Comparison of ENCODE assay signal across 1 cellular context in the genomic region with DNA sequence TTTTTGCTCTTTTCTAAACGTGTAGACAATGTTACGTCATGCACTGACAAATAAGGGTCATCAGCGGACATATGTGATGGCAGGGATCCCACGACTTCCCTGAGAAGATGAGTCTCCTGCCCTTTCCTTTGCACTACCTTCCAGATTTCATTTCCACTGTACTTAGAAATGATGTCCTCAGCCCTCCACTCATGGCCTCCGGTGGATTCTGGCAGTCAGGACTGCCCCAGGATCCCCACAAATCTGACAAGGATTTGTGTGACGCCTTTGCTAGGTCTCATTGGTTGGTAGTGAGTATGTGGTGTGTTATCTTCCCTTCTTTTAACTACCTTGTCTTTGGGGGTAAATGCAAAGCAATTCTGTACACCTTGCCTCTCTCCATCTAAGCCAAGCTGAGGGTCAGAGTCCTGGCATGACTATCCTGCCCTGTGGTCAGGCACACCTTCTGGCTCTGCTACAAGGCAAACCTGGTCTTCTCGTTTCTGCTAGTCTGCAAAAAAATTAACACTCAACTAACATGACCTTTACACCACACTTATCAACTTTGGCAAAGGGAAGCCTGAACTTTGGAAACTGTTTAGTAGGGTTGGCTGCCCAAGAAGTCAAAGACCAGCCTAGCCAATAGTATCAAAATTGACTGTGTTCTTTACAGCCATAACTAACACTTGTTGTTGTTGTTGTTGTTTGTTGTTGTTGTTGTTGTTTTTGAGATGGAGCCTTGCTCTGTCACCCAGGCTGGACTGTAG.
TF ChIP-seq lines count a peak whose summit lies in the region.

No MANE protein-coding gene starts in this region.

TF ChIP-seq in HepG2, 621 proteins besides CTCF, POLR2A, EP300 and RAD21 (continued from another document and continues in another):
- TF ChIP-seq, protein P1, sequence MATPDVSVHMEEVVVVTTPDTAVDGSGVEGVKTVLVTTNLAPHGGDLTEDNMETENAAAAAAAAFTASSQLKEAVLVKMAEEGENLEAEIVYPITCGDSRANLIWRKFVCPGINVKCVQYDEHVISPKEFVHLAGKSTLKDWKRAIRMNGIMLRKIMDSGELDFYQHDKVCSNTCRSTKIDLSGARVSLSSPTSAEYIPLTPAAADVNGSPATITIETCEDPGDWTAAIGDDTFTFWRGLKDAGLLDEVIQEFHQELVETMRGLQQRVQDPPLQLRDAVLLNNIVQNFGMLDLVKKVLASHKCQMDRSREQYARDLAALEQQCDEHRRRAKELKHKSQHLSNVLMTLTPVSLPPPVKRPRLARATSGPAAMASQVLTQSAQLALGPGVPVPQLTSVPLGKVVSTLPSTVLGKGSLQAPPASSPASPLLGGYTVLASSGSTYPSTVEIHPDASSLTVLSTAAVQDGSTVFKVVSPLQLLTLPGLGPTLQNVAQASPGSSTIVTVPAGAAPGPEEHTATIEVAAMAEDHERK (CRISPR knock-in tag; IDR thresholded peaks at IDR 0.05; ENCODE audit: low read depth) = no peak
- TF ChIP-seq NRL (CRISPR knock-in tag; IDR thresholded peaks at IDR 0.05; ENCODE audit: borderline replicate concordance) = no peak
- no peak for TF ChIP-seq KLF9 (CRISPR knock-in tag; IDR thresholded peaks at IDR 0.05; ENCODE audit: low read depth)
- no peak for TF ChIP-seq ZFP90 (CRISPR knock-in tag; IDR thresholded peaks at IDR 0.05; ENCODE audit: borderline replicate concordance)
- no peak for TF ChIP-seq ZNF256 (CRISPR knock-in tag; conservative IDR thresholded peaks at IDR 0.05)
- TF ChIP-seq NFIB (CRISPR knock-in tag; IDR thresholded peaks at IDR 0.05; ENCODE audit: borderline replicate concordance) = no peak
- TF ChIP-seq, protein P2, sequence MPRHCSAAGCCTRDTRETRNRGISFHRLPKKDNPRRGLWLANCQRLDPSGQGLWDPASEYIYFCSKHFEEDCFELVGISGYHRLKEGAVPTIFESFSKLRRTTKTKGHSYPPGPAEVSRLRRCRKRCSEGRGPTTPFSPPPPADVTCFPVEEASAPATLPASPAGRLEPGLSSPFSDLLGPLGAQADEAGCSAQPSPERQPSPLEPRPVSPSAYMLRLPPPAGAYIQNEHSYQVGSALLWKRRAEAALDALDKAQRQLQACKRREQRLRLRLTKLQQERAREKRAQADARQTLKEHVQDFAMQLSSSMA (CRISPR knock-in tag; IDR thresholded peaks at IDR 0.05) = no peak
- TF ChIP-seq ONECUT2 (CRISPR knock-in tag; IDR thresholded peaks at IDR 0.05) = no peak
- TF ChIP-seq, protein P3, sequence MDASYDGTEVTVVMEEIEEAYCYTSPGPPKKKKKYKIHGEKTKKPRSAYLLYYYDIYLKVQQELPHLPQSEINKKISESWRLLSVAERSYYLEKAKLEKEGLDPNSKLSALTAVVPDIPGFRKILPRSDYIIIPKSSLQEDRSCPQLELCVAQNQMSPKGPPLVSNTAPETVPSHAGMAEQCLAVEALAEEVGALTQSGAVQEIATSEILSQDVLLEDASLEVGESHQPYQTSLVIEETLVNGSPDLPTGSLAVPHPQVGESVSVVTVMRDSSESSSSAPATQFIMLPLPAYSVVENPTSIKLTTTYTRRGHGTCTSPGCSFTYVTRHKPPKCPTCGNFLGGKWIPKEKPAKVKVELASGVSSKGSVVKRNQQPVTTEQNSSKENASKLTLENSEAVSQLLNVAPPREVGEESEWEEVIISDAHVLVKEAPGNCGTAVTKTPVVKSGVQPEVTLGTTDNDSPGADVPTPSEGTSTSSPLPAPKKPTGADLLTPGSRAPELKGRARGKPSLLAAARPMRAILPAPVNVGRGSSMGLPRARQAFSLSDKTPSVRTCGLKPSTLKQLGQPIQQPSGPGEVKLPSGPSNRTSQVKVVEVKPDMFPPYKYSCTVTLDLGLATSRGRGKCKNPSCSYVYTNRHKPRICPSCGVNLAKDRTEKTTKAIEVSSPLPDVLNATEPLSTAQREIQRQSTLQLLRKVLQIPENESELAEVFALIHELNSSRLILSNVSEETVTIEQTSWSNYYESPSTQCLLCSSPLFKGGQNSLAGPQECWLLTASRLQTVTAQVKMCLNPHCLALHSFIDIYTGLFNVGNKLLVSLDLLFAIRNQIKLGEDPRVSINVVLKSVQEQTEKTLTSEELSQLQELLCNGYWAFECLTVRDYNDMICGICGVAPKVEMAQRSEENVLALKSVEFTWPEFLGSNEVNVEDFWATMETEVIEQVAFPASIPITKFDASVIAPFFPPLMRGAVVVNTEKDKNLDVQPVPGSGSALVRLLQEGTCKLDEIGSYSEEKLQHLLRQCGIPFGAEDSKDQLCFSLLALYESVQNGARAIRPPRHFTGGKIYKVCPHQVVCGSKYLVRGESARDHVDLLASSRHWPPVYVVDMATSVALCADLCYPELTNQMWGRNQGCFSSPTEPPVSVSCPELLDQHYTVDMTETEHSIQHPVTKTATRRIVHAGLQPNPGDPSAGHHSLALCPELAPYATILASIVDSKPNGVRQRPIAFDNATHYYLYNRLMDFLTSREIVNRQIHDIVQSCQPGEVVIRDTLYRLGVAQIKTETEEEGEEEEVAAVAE (CRISPR knock-in tag; IDR thresholded peaks at IDR 0.05; ENCODE audit: borderline replicate concordance) = no peak
- TF ChIP-seq TBL1XR1 (IDR thresholded peaks at IDR 0.05; ENCODE audit: borderline replicate concordance, low read length, partially characterized antibody) = no peak
- TF ChIP-seq JARID2 (CRISPR knock-in tag; IDR thresholded peaks at IDR 0.05; ENCODE audit: insufficient replicate concordance) = no peak
- no peak for TF ChIP-seq HDAC1 (CRISPR knock-in tag; IDR thresholded peaks at IDR 0.05)
- TF ChIP-seq TOPORS (CRISPR knock-in tag; IDR thresholded peaks at IDR 0.05) = no peak
- no peak for TF ChIP-seq ZNF749 (CRISPR knock-in tag; IDR thresholded peaks at IDR 0.05; ENCODE audit: borderline replicate concordance)
- no peak for TF ChIP-seq ZNF383 (CRISPR knock-in tag; IDR thresholded peaks at IDR 0.05; ENCODE audit: borderline replicate concordance)
- no peak for TF ChIP-seq ZNF225 (CRISPR knock-in tag; IDR thresholded peaks at IDR 0.05)
- TF ChIP-seq, protein P4, sequence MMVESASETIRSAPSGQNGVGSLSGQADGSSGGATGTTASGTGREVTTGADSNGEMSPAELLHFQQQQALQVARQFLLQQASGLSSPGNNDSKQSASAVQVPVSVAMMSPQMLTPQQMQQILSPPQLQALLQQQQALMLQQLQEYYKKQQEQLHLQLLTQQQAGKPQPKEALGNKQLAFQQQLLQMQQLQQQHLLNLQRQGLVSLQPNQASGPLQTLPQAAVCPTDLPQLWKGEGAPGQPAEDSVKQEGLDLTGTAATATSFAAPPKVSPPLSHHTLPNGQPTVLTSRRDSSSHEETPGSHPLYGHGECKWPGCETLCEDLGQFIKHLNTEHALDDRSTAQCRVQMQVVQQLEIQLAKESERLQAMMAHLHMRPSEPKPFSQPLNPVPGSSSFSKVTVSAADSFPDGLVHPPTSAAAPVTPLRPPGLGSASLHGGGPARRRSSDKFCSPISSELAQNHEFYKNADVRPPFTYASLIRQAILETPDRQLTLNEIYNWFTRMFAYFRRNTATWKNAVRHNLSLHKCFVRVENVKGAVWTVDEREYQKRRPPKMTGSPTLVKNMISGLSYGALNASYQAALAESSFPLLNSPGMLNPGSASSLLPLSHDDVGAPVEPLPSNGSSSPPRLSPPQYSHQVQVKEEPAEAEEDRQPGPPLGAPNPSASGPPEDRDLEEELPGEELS (CRISPR knock-in tag; IDR thresholded peaks at IDR 0.05) = no peak; the same call in 1 of the 2 replicates
- TF ChIP-seq MIER3 (CRISPR knock-in tag; IDR thresholded peaks at IDR 0.05; ENCODE audit: borderline replicate concordance) = no peak
- TF ChIP-seq, protein P5, sequence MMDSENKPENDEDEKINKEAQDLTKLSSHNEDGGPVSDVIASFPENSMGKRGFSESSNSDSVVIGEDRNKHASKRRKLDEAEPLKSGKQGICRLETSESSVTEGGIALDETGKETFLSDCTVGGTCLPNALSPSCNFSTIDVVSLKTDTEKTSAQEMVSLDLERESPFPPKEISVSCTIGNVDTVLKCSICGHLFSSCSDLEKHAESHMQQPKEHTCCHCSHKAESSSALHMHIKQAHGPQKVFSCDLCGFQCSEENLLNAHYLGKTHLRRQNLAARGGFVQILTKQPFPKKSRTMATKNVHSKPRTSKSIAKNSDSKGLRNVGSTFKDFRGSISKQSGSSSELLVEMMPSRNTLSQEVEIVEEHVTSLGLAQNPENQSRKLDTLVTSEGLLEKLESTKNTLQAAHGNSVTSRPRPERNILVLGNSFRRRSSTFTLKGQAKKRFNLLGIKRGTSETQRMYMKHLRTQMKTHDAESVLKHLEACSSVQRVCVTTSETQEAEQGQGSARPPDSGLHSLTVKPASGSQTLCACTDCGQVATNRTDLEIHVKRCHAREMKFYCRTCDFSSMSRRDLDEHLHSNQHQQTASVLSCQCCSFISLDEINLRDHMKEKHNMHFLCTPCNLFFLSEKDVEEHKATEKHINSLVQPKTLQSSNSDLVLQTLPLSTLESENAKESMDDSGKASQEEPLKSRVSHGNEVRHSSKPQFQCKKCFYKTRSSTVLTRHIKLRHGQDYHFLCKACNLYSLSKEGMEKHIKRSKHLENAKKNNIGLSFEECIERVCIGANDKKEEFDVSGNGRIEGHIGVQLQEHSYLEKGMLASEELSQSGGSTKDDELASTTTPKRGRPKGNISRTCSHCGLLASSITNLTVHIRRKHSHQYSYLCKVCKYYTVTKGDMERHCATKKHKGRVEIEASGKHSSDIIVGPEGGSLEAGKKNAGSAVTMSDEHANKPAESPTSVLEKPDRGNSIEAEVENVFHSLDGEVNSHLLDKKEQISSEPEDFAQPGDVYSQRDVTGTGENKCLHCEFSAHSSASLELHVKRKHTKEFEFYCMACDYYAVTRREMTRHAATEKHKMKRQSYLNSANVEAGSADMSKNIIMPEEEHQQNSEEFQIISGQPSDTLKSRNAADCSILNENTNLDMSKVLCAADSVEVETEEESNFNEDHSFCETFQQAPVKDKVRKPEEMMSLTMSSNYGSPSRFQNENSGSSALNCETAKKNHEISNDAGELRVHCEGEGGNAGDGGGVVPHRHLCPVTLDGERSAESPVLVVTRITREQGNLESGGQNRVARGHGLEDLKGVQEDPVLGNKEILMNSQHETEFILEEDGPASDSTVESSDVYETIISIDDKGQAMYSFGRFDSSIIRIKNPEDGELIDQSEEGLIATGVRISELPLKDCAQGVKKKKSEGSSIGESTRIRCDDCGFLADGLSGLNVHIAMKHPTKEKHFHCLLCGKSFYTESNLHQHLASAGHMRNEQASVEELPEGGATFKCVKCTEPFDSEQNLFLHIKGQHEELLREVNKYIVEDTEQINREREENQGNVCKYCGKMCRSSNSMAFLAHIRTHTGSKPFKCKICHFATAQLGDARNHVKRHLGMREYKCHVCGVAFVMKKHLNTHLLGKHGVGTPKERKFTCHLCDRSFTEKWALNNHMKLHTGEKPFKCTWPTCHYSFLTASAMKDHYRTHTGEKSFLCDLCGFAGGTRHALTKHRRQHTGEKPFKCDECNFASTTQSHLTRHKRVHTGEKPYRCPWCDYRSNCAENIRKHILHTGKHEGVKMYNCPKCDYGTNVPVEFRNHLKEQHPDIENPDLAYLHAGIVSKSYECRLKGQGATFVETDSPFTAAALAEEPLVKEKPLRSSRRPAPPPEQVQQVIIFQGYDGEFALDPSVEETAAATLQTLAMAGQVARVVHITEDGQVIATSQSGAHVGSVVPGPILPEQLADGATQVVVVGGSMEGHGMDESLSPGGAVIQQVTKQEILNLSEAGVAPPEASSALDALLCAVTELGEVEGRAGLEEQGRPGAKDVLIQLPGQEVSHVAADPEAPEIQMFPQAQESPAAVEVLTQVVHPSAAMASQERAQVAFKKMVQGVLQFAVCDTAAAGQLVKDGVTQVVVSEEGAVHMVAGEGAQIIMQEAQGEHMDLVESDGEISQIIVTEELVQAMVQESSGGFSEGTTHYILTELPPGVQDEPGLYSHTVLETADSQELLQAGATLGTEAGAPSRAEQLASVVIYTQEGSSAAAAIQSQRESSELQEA (CRISPR knock-in tag; IDR thresholded peaks at IDR 0.05; ENCODE audit: not compliant biosample characterization) = no peak
- no peak for TF ChIP-seq NKX3-1 (CRISPR knock-in tag; IDR thresholded peaks at IDR 0.05)
- no peak for TF ChIP-seq DR1 (CRISPR knock-in tag; IDR thresholded peaks at IDR 0.05)
- no peak for TF ChIP-seq CEBPG (CRISPR knock-in tag; IDR thresholded peaks at IDR 0.05)
- no peak; the same call in 1 of the 2 replicates for TF ChIP-seq SP4 (CRISPR knock-in tag; IDR thresholded peaks at IDR 0.05)
- TF ChIP-seq, protein P6, sequence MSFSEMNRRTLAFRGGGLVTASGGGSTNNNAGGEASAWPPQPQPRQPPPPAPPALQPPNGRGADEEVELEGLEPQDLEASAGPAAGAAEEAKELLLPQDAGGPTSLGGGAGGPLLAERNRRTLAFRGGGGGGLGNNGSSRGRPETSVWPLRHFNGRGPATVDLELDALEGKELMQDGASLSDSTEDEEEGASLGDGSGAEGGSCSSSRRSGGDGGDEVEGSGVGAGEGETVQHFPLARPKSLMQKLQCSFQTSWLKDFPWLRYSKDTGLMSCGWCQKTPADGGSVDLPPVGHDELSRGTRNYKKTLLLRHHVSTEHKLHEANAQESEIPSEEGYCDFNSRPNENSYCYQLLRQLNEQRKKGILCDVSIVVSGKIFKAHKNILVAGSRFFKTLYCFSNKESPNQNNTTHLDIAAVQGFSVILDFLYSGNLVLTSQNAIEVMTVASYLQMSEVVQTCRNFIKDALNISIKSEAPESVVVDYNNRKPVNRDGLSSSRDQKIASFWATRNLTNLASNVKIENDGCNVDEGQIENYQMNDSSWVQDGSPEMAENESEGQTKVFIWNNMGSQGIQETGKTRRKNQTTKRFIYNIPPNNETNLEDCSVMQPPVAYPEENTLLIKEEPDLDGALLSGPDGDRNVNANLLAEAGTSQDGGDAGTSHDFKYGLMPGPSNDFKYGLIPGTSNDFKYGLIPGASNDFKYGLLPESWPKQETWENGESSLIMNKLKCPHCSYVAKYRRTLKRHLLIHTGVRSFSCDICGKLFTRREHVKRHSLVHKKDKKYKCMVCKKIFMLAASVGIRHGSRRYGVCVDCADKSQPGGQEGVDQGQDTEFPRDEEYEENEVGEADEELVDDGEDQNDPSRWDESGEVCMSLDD (CRISPR knock-in tag; IDR thresholded peaks at IDR 0.05; ENCODE audit: borderline replicate concordance) = no peak
- TF ChIP-seq, protein P7, sequence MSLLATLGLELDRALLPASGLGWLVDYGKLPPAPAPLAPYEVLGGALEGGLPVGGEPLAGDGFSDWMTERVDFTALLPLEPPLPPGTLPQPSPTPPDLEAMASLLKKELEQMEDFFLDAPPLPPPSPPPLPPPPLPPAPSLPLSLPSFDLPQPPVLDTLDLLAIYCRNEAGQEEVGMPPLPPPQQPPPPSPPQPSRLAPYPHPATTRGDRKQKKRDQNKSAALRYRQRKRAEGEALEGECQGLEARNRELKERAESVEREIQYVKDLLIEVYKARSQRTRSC (CRISPR knock-in tag; IDR thresholded peaks at IDR 0.05; ENCODE audit: low read depth) = no peak
- TF ChIP-seq ZFP36L2 (CRISPR knock-in tag; IDR thresholded peaks at IDR 0.05) = 0 out of 2 replicates have a peak, but pooled peaks have one; percentile 61
- TF ChIP-seq MBNL3 (CRISPR knock-in tag; conservative IDR thresholded peaks at IDR 0.05) = no peak
- TF ChIP-seq, protein P8, sequence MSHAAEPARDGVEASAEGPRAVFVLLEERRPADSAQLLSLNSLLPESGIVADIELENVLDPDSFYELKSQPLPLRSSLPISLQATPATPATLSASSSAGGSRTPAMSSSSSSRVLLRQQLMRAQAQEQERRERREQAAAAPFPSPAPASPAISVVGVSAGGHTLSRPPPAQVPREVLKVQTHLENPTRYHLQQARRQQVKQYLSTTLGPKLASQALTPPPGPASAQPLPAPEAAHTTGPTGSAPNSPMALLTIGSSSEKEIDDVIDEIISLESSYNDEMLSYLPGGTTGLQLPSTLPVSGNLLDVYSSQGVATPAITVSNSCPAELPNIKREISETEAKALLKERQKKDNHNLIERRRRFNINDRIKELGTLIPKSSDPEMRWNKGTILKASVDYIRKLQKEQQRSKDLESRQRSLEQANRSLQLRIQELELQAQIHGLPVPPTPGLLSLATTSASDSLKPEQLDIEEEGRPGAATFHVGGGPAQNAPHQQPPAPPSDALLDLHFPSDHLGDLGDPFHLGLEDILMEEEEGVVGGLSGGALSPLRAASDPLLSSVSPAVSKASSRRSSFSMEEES (CRISPR knock-in tag; IDR thresholded peaks at IDR 0.05) = no peak
- no peak for TF ChIP-seq ZNF773 (CRISPR knock-in tag; IDR thresholded peaks at IDR 0.05; ENCODE audit: borderline replicate concordance)
- peak; percentile 65 for TF ChIP-seq MAFF (IDR thresholded peaks at IDR 0.05; ENCODE audit: low read depth, low read length)
- no peak for TF ChIP-seq TAF1 (CRISPR knock-in tag; IDR thresholded peaks at IDR 0.05)
